Comparison of ENCODE assay signal across 2 cellular contexts in the genomic region with DNA sequence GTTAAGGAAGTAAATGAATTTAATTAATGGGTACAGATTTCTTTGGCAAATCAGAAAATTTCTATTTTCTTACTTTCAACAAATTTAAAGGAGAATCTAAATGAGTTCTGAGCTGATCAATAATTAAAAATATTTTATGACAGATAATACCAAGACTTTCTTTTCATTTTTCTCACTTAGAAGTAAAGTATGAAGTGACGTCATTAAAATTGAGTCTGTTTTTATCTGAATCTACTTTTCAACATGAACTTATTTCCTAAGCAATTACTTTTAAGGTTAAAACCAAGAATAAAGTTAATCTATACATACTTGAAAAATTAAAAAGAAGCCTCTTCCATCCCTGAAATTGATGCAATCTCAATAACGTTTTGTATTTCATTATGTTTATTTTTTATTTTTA.
A peak's percentile ranks its signal among the peaks of the same experiment; 100 is the strongest.
TF ChIP-seq lines count a peak whose summit lies in the region.

No MANE protein-coding gene starts in this region.

TF ChIP-seq in GM12878, 131 proteins besides CTCF, POLR2A, EP300 and RAD21 (continued from another document):
- TF ChIP-seq, protein P1, sequence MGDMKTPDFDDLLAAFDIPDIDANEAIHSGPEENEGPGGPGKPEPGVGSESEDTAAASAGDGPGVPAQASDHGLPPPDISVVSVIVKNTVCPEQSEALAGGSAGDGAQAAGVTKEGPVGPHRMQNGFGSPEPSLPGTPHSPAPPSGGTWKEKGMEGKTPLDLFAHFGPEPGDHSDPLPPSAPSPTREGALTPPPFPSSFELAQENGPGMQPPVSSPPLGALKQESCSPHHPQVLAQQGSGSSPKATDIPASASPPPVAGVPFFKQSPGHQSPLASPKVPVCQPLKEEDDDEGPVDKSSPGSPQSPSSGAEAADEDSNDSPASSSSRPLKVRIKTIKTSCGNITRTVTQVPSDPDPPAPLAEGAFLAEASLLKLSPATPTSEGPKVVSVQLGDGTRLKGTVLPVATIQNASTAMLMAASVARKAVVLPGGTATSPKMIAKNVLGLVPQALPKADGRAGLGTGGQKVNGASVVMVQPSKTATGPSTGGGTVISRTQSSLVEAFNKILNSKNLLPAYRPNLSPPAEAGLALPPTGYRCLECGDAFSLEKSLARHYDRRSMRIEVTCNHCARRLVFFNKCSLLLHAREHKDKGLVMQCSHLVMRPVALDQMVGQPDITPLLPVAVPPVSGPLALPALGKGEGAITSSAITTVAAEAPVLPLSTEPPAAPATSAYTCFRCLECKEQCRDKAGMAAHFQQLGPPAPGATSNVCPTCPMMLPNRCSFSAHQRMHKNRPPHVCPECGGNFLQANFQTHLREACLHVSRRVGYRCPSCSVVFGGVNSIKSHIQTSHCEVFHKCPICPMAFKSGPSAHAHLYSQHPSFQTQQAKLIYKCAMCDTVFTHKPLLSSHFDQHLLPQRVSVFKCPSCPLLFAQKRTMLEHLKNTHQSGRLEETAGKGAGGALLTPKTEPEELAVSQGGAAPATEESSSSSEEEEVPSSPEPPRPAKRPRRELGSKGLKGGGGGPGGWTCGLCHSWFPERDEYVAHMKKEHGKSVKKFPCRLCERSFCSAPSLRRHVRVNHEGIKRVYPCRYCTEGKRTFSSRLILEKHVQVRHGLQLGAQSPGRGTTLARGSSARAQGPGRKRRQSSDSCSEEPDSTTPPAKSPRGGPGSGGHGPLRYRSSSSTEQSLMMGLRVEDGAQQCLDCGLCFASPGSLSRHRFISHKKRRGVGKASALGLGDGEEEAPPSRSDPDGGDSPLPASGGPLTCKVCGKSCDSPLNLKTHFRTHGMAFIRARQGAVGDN (IDR thresholded peaks at IDR 0.05) = no peak
- peak; percentile 55 for TF ChIP-seq ATF7 (IDR thresholded peaks at IDR 0.05; ENCODE audit: low read depth)

TF ChIP-seq in K562, 482 proteins besides CTCF, POLR2A, EP300 and RAD21:
- TF ChIP-seq, protein P2, sequence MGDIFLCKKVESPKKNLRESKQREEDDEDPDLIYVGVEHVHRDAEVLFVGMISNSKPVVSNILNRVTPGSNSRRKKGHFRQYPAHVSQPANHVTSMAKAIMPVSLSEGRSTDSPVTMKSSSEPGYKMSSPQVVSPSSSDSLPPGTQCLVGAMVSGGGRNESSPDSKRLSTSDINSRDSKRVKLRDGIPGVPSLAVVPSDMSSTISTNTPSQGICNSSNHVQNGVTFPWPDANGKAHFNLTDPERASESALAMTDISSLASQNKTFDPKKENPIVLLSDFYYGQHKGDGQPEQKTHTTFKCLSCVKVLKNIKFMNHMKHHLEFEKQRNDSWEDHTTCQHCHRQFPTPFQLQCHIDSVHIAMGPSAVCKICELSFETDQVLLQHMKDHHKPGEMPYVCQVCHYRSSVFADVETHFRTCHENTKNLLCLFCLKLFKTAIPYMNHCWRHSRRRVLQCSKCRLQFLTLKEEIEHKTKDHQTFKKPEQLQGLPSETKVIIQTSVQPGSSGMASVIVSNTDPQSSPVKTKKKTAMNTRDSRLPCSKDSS (IDR thresholded peaks at IDR 0.05; ENCODE audit: low read depth, partially characterized antibody) = no peak
- TF ChIP-seq TARDBP (IDR thresholded peaks at IDR 0.05) = no peak
- TF ChIP-seq, protein P3, sequence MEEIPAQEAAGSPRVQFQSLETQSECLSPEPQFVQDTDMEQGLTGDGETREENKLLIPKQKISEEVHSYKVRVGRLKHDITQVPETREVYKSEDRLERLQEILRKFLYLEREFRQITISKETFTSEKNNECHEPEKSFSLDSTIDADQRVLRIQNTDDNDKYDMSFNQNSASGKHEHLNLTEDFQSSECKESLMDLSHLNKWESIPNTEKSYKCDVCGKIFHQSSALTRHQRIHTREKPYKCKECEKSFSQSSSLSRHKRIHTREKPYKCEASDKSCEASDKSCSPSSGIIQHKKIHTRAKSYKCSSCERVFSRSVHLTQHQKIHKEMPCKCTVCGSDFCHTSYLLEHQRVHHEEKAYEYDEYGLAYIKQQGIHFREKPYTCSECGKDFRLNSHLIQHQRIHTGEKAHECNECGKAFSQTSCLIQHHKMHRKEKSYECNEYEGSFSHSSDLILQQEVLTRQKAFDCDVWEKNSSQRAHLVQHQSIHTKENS (CRISPR knock-in tag; IDR thresholded peaks at IDR 0.05) = no peak
- TF ChIP-seq HNRNPUL1 (IDR thresholded peaks at IDR 0.05; ENCODE audit: low read length) = no peak
- no peak for TF ChIP-seq KLF1 (tag; IDR thresholded peaks at IDR 0.05)
- TF ChIP-seq, protein P4, sequence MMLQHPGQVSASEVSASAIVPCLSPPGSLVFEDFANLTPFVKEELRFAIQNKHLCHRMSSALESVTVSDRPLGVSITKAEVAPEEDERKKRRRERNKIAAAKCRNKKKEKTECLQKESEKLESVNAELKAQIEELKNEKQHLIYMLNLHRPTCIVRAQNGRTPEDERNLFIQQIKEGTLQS (IDR thresholded peaks at IDR 0.05) = peak; percentile 39; the same call in 1 of the 2 replicates
- TF ChIP-seq, protein P4 (CRISPR knock-in tag; conservative IDR thresholded peaks at IDR 0.05) = no peak
